8 cellular contexts compared by ENCODE assay signal in the genomic region with DNA sequence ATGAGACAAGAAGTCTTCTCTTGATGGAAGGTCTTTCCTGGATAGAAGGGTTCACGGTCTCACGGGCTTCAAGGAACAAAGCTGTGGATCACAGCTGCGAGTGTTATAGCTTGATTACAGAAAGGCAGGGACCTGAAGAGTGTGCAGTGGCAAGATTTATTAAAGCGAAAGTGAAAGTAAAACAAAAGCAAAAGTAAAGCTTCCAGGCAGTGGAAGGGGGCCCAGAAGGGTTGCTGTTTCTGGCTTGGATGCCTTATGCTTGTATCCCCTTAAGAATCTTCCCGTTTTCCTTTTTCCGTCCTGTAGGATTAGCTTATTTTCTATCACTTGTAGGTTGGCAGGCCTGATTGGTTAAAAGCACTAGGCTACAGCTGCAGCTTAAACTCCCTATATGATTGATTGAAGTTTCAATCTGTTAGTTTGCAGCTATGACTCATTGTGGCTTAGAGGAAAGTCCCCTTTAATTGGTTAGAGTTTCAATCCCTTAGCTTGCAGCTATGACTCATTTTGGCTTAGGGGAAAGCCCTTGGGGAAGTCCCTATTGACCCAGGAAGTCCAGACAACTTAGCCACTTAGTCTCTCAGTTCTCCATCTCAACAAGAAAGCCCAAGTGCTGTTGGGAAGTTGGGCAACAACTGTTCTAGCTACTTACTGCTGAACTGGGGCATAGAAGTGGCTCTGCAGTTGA.
A peak's percentile ranks its signal among the peaks of the same experiment; 100 is the strongest.
DNase-seq lines count a peak whose midpoint lies in the region; ATAC-seq and TF ChIP-seq lines count a peak whose summit lies in the region.

No MANE protein-coding gene starts in this region.

- H3K27me3 ChIP-seq in body of pancreas (no peaks in the 10 kb centered on the region), upper lobe of right lung (no peaks in the 10 kb centered on the region), stomach (no peaks in the 10 kb centered on the region)

- H3K4me1 ChIP-seq in body of pancreas (no peaks in the 10 kb centered on the region), upper lobe of right lung (no peaks in the 10 kb centered on the region), stomach (no peaks in the 10 kb centered on the region)

- TF ChIP-seq CTCF in body of pancreas (IDR thresholded peaks at IDR 0.05), result no peak
- TF ChIP-seq CTCF in upper lobe of right lung (IDR thresholded peaks at IDR 0.05), result no peak
- no peak for TF ChIP-seq CTCF in stomach (IDR thresholded peaks at IDR 0.05)

- WGBS in body of pancreas, 2 donors, result 39 to 77% methylated on average over 6 of the region's 6 CpGs
- 31 to 69% (median 68%) methylated on average over 6 of the region's 6 CpGs; no CpG with 5 or more reads in 2 of the 5 donors for WGBS in stomach, 5 donors

- H3K36me3 ChIP-seq in body of pancreas (replicated peaks in 1 of 2; ENCODE audit: insufficient read depth in 1 of 2, low read depth in 2 of 2) (no peaks in the 10 kb centered on the region), upper lobe of right lung (no peaks in the 10 kb centered on the region), stomach (no peaks in the 10 kb centered on the region)

- ATAC-seq in body of pancreas (peak; percentile 40), upper lobe of right lung (peak; percentile 79)

- H3K27ac ChIP-seq in body of pancreas (peak overlapping the region in 1 of 4 donors; percentile 49), upper lobe of right lung (peak overlapping the region; percentile 2), stomach (no peak overlapping the region)

- intact Hi-C loops in body of pancreas (cut with DNase I) (no loop called here), upper lobe of right lung (cut with DNase I) (no loop called here), stomach (cut with DNase I; ENCODE audit: low total_unique reads) (no loop called here)

- H3K9me3 ChIP-seq in body of pancreas (no peaks in the 10 kb centered on the region), upper lobe of right lung (no peaks in the 10 kb centered on the region), stomach (no peaks in the 10 kb centered on the region)

- DNase-seq in activated effector memory CD4-positive, alpha-beta T cell treated with anti-CD3 and anti-CD28 coated beads, Interleukin-2, amount 50 U/mL, for 16 hours, result peak; percentile 79
- DNase-seq in activated effector memory CD4-positive, alpha-beta T cell treated with Interleukin-2 at 50 U/mL for 16 hours, result no peak
- peak; percentile 3 for DNase-seq in M059J (ENCODE audit: low read depth)
- DNase-seq in body of pancreas, result peak in 1 of 4 donors; percentile 39
- DNase-seq in upper lobe of right lung, result no peak
- no peak for DNase-seq in NCI-H1105 (lab: John Stamatoyannopoulos, UW)
- DNase-seq in ureter (ENCODE audit: low spot score), result no peak
- DNase-seq in stomach, result no peak

- TF ChIP-seq POLR2A in body of pancreas (IDR thresholded peaks at IDR 0.05), result no peak
- TF ChIP-seq POLR2A in stomach (IDR thresholded peaks at IDR 0.05), result no peak

- no peak for TF ChIP-seq EP300 in stomach (IDR thresholded peaks at IDR 0.05)

- H3K4me3 ChIP-seq in body of pancreas, result no peak overlapping the region
- peak overlapping the region; percentile 5 for H3K4me3 ChIP-seq in upper lobe of right lung
- H3K4me3 ChIP-seq in stomach, result no peak overlapping the region

Comparison
In these comparisons a context has a peak if more than half of its experiments do, and no peak if none do; other contexts are left out.
1. DNase-seq: peak in activated effector memory CD4-positive, alpha-beta T cell treated with anti-CD3 and anti-CD28 coated beads, Interleukin-2, amount 50 U/mL, for 16 hours (single experiment) and M059J (single experiment); none in activated effector memory CD4-positive, alpha-beta T cell treated with Interleukin-2 at 50 U/mL for 16 hours (single experiment), upper lobe of right lung (single experiment), NCI-H1105 (single experiment), ureter (single experiment) and stomach (single experiment).